In the genomic region with DNA sequence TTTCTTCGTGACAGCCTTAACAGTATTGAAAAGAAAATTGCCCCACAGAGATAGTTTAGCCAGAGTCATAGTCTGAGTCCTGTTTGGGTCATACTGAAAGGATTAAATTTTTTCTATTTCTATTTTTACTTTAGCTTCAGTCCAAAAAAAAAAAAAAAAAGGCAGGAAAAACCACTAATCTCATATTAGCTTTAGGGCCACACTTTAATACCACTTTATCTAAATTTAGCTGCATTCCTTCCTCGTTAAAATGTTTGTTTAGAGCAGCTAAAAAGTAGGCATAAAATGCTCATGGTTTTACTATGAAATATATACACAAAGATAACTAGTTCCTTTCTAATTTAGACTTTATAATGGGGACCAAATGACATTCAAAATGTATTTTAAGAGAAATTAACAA, we compare ENCODE assay signal across 18 cellular contexts.
DNase-seq lines count a peak whose midpoint lies in the region; ATAC-seq, FAIRE-seq and TF ChIP-seq lines count a peak whose summit lies in the region.
"Had no signal": no experiment of that assay in that cellular context is flagged by ENCODE, and none has a peak within 500 bp of the region (broad histone marks: within the 10 kb centered on the region; RNA-seq: fewer than 3 reads in every experiment).

No MANE protein-coding gene starts in this region.

- H3K27ac ChIP-seq in HepG2 (ENCODE audit: extremely low read length, insufficient read depth, low read length), result no peak overlapping the region
- no peak overlapping the region for H3K27ac ChIP-seq in right lobe of liver
- no peak overlapping the region for H3K27ac ChIP-seq in pancreas
- H3K27ac ChIP-seq: 22Rv1, BLaER1 had no signal

- H3K9me3 ChIP-seq in HepG2 (ENCODE audit: low read length), result peaks cover 64% of the 10 kb centered on the region
- no peaks in the 10 kb centered on the region for H3K9me3 ChIP-seq in right lobe of liver
- H3K9me3 ChIP-seq in pancreas, result no peaks in the 10 kb centered on the region
- H3K9me3 ChIP-seq: BLaER1, HAP-1 had no signal

- no peak overlapping the region for H2AFZ ChIP-seq in HepG2 (ENCODE audit: low read length)
- H2AFZ ChIP-seq: GM23338 had no signal

- no peaks in the 10 kb centered on the region for H3K27me3 Mint-ChIP-seq in activated naive CD8-positive, alpha-beta T cell treated with anti-CD3 and anti-CD28 coated beads, Interleukin-2, amount 50 U/mL, for 24 hours
- H3K27me3 Mint-ChIP-seq: CD8-positive, alpha-beta memory T cell had no signal

- in situ Hi-C loops in HepG2 (cut with HindIII; ENCODE audit: extremely low pct_ligation_motif_present, low pct_unique_long_range_greater_than_20kb), result no loop called here

- no peaks in the 10 kb centered on the region for H3K27me3 ChIP-seq in HepG2 (ENCODE audit: control insufficient read depth in 1 of 2, insufficient read depth in 2 of 2, low read length in 2 of 2)
- no peaks in the 10 kb centered on the region for H3K27me3 ChIP-seq in right lobe of liver
- H3K27me3 ChIP-seq in pancreas, result no peaks in the 10 kb centered on the region
- H3K27me3 ChIP-seq: BLaER1 had no signal

- no TSS peak for BruUV-seq in HepG2 (replicated peaks; lab: Mats Ljungman, UMichigan)

- no peak for TF ChIP-seq CTCF in HepG2 (CRISPR knock-in tag; IDR thresholded peaks at IDR 0.05)
- no peak for TF ChIP-seq CTCF in right lobe of liver (IDR thresholded peaks at IDR 0.05)
- TF ChIP-seq CTCF in pancreas (IDR thresholded peaks at IDR 0.05), result no peak

- H3K9me3 Mint-ChIP-seq in activated naive CD8-positive, alpha-beta T cell treated with anti-CD3 and anti-CD28 coated beads, Interleukin-2, amount 50 U/mL, for 24 hours, result no peaks in the 10 kb centered on the region
- H3K9me3 Mint-ChIP-seq: GM23338 had no signal

- DNase-seq in HepG2 (ENCODE audit: low spot score) (no peak), right lobe of liver (no peak), pancreas (no peak), EL (no peak)
- DNase-seq in activated naive CD4-positive, alpha-beta T cell treated with anti-CD3 and anti-CD28 coated beads, Interleukin-2, amount 50 U/mL, for 16 hours, result no peak
- DNase-seq in activated naive CD8-positive, alpha-beta T cell treated with anti-CD3 and anti-CD28 coated beads, Interleukin-2, amount 50 U/mL, for 24 hours, result no peak
- DNase-seq: AML-193; Caco-2; CD8-positive, alpha-beta memory T cell; DND-41; GF-D8 had no signal

- H3K79me2 ChIP-seq in HepG2 (ENCODE audit: insufficient read depth, low read length), result no peaks in the 10 kb centered on the region

- H3K4me1 ChIP-seq in HepG2 (ENCODE audit: insufficient read depth, low read length) (no peaks in the 10 kb centered on the region), right lobe of liver (no peaks in the 10 kb centered on the region), pancreas (no peaks in the 10 kb centered on the region)
- H3K4me1 ChIP-seq: BLaER1, Caco-2, HAP-1 had no signal

- no peak for TF ChIP-seq EP300 in HepG2 (IDR thresholded peaks at IDR 0.05; ENCODE audit: low read depth in 2 of 2, low read length in 2 of 2)
- no peak for TF ChIP-seq EP300 in HepG2 (CRISPR knock-in tag; IDR thresholded peaks at IDR 0.05; ENCODE audit: borderline replicate concordance)

- WGBS in HepG2 (ENCODE audit: low lambda C conversion rate), result 0% methylated on average over 2 of the region's 2 CpGs
- 17% methylated on average over 2 of the region's 2 CpGs for WGBS in right lobe of liver (ENCODE audit: insufficient coverage, low coverage, low lambda C conversion rate, missing lambda C conversion rate)
- 52 to 63% methylated on average over 2 of the region's 2 CpGs for WGBS in pancreas, 2 donors

- CTCF ChIA-PET in HepG2 (lab: Yijun Ruan, JAX; ENCODE audit: low intra/inter-chr PET ratio, low total read pairs), result no interaction called here

- no peak overlapping the region for H3K27ac Mint-ChIP-seq in activated naive CD8-positive, alpha-beta T cell treated with anti-CD3 and anti-CD28 coated beads, Interleukin-2, amount 50 U/mL, for 24 hours
- H3K27ac Mint-ChIP-seq: CD8-positive, alpha-beta memory T cell; GM23338 had no signal

- H3K36me3 Mint-ChIP-seq in activated naive CD8-positive, alpha-beta T cell treated with anti-CD3 and anti-CD28 coated beads, Interleukin-2, amount 50 U/mL, for 24 hours (ENCODE audit: low read depth), result no peaks in the 10 kb centered on the region
- H3K36me3 Mint-ChIP-seq: CD8-positive, alpha-beta memory T cell had no signal

- H3K4me3 Mint-ChIP-seq in activated naive CD8-positive, alpha-beta T cell treated with anti-CD3 and anti-CD28 coated beads, Interleukin-2, amount 50 U/mL, for 24 hours, result no peak overlapping the region
- H3K4me3 Mint-ChIP-seq: CD8-positive, alpha-beta memory T cell; GM23338 had no signal

- H3K4me2 ChIP-seq in HepG2 (ENCODE audit: low read depth, low read length), result no peak overlapping the region
- H3K4me2 ChIP-seq: BLaER1, GM23338 had no signal

- H3K4me3 ChIP-seq in HepG2 (replicated peaks in 1 of 3; ENCODE audit: insufficient read depth in 1 of 3, low read depth in 2 of 3, low read length in 3 of 3) (no peak overlapping the region), right lobe of liver (no peak overlapping the region), pancreas (no peak overlapping the region)
- H3K4me3 ChIP-seq: BLaER1, GM23338, HAP-1 had no signal

- FAIRE-seq in HepG2 (lab: Jason Lieb, UNC) (no peak), endometrium (lab: Jason Lieb, UNC) (peak; percentile 70), pancreas (lab: Jason Lieb, UNC) (peak; percentile 17)
- FAIRE-seq: HTR-8/SVneo had no signal

- TF ChIP-seq RAD21 in HepG2 (CRISPR knock-in tag; IDR thresholded peaks at IDR 0.05), result no peak

- no peak for ATAC-seq in HepG2
- no peak for ATAC-seq in right lobe of liver
- no peak for ATAC-seq in pancreas
- no peak for ATAC-seq in GM19324 (IDR thresholded peaks at IDR 0.05; ENCODE audit: low FRiP score, unreplicated experiment)
- no peak for ATAC-seq in activated naive CD8-positive, alpha-beta T cell treated with anti-CD3 and anti-CD28 coated beads, Interleukin-2, amount 50 U/mL, for 24 hours
- ATAC-seq: GM23338 had no signal

- TF ChIP-seq POLR2A in HepG2 (IDR thresholded peaks at IDR 0.05; ENCODE audit: insufficient read depth in 1 of 2, low read depth in 2 of 2, low read length in 2 of 2) (no peak), right lobe of liver (IDR thresholded peaks at IDR 0.05) (no peak)

- H3K36me3 ChIP-seq in HepG2 (replicated peaks in 1 of 2; ENCODE audit: control insufficient read depth in 1 of 2, insufficient read depth in 2 of 2, low read length in 2 of 2) (no peaks in the 10 kb centered on the region), right lobe of liver (no peaks in the 10 kb centered on the region), pancreas (no peaks in the 10 kb centered on the region)
- H3K36me3 ChIP-seq: BLaER1, HAP-1 had no signal

- H4K20me1 ChIP-seq in HepG2 (ENCODE audit: insufficient read depth, low read length), result no peaks in the 10 kb centered on the region
- H4K20me1 ChIP-seq: BLaER1 had no signal

- H3K9ac ChIP-seq in HepG2 (ENCODE audit: insufficient read depth, low read depth, low read length), result no peak overlapping the region
- H3K9ac ChIP-seq: BLaER1 had no signal

- POLR2A ChIA-PET in HepG2 (lab: Yijun Ruan, JAX), result no interaction called here

- intact Hi-C loops in HepG2 (cut with micrococcal nuclease; ENCODE audit: unreplicated experiment), result no loop called here
- intact Hi-C loops in right lobe of liver (cut with DNase I), result no loop called here
- intact Hi-C loops in pancreas (cut with DNase I), result no loop called here

- no peaks in the 10 kb centered on the region for H3K4me1 Mint-ChIP-seq in activated naive CD8-positive, alpha-beta T cell treated with anti-CD3 and anti-CD28 coated beads, Interleukin-2, amount 50 U/mL, for 24 hours
- H3K4me1 Mint-ChIP-seq: CD8-positive, alpha-beta memory T cell had no signal

TF ChIP-seq in HepG2, 621 proteins besides CTCF, POLR2A, EP300 and RAD21:
- 0 out of 2 replicates have a peak, but pooled peaks have one; percentile 2 for TF ChIP-seq CEBPB (IDR thresholded peaks at IDR 0.05; ENCODE audit: borderline replicate concordance, low read depth, low read length)
- no peak for TF ChIP-seq ZIK1 (CRISPR knock-in tag; IDR thresholded peaks at IDR 0.05; ENCODE audit: borderline replicate concordance, low read depth)
- TF ChIP-seq KMT2A (CRISPR knock-in tag; IDR thresholded peaks at IDR 0.05), result no peak
- no peak for TF ChIP-seq ZNF607 (CRISPR knock-in tag; IDR thresholded peaks at IDR 0.05; ENCODE audit: borderline replicate concordance)
- TF ChIP-seq NCOR1 (IDR thresholded peaks at IDR 0.05; ENCODE audit: borderline replicate concordance, low read length), result no peak
- no peak for TF ChIP-seq ZNF33B (CRISPR knock-in tag; IDR thresholded peaks at IDR 0.05)
